10 cellular contexts compared by ENCODE assay signal in genomic region chr22:40714514-40714966, GRCh38.
DNase-seq lines count a peak whose midpoint lies in the region; ATAC-seq lines count a peak whose summit lies in the region.
"Had no signal": no experiment of that assay in that cellular context is flagged by ENCODE, and none has a peak within 500 bp of the region (broad histone marks: within the 10 kb centered on the region; RNA-seq: fewer than 3 reads in every experiment).

No MANE protein-coding gene starts in this region.

- H3K4me3 Mint-ChIP-seq in activated naive CD8-positive, alpha-beta T cell: peak overlapping the region; percentile 27
- H3K4me3 Mint-ChIP-seq in stimulated activated naive CD8-positive, alpha-beta T cell treated with anti-CD3 and anti-CD28 coated beads, Interleukin-15, amount 100 ng/mL, for 72 hours: peak overlapping the region; percentile 49 to 65

- no peak overlapping the region for H3K27ac Mint-ChIP-seq in activated naive CD8-positive, alpha-beta T cell
- peak overlapping the region in 1 of 2 donors; percentile 65 for H3K27ac Mint-ChIP-seq in stimulated activated naive CD8-positive, alpha-beta T cell treated with anti-CD3 and anti-CD28 coated beads, Interleukin-15, amount 100 ng/mL, for 72 hours
- H3K27ac Mint-ChIP-seq: activated naive CD4-positive, alpha-beta T cell treated with anti-CD3 and anti-CD28 coated beads, Interleukin-2, amount 50 U/mL, for 72 hours had no signal

- H3K9me3 Mint-ChIP-seq in activated naive CD8-positive, alpha-beta T cell (ENCODE audit: low read depth): no peaks in the 10 kb centered on the region
- H3K9me3 Mint-ChIP-seq in stimulated activated naive CD8-positive, alpha-beta T cell treated with anti-CD3 and anti-CD28 coated beads, Interleukin-15, amount 100 ng/mL, for 72 hours: no peaks in the 10 kb centered on the region
- H3K9me3 Mint-ChIP-seq: activated naive CD4-positive, alpha-beta T cell treated with anti-CD3 and anti-CD28 coated beads, Interleukin-2, amount 50 U/mL, for 72 hours had no signal

- no peaks in the 10 kb centered on the region for H3K27me3 Mint-ChIP-seq in activated naive CD8-positive, alpha-beta T cell
- no peaks in the 10 kb centered on the region for H3K27me3 Mint-ChIP-seq in stimulated activated naive CD8-positive, alpha-beta T cell treated with anti-CD3 and anti-CD28 coated beads, Interleukin-15, amount 100 ng/mL, for 72 hours

- ATAC-seq in stimulated activated naive CD8-positive, alpha-beta T cell treated with anti-CD3 and anti-CD28 coated beads, Interleukin-15, amount 100 ng/mL, for 72 hours: no peak
- no peak for ATAC-seq in HG03521 (IDR thresholded peaks at IDR 0.05; ENCODE audit: unreplicated experiment)
- ATAC-seq in HG03108 (IDR thresholded peaks at IDR 0.05; ENCODE audit: unreplicated experiment): no peak
- ATAC-seq: activated naive CD4-positive, alpha-beta T cell treated with anti-CD3 and anti-CD28 coated beads, Interleukin-2, amount 50 U/mL, for 72 hours; left colon had no signal

- H3K36me3 Mint-ChIP-seq in activated naive CD8-positive, alpha-beta T cell: peaks cover 3% of the 10 kb centered on the region
- H3K36me3 Mint-ChIP-seq: activated naive CD4-positive, alpha-beta T cell treated with anti-CD3 and anti-CD28 coated beads, Interleukin-2, amount 50 U/mL, for 72 hours had no signal

- peaks cover 29% of the 10 kb centered on the region for H3K4me1 Mint-ChIP-seq in activated naive CD8-positive, alpha-beta T cell (ENCODE audit: low read depth)
- peaks cover 27% of the 10 kb centered on the region for H3K4me1 Mint-ChIP-seq in stimulated activated naive CD8-positive, alpha-beta T cell treated with anti-CD3 and anti-CD28 coated beads, Interleukin-15, amount 100 ng/mL, for 72 hours

- DNase-seq in NCI-H345 (lab: John Stamatoyannopoulos, UW) (peak; percentile 19), NCI-H345 treated with DMSO at 0.1 percent for 48 hours (lab: John Stamatoyannopoulos, UW; ENCODE audit: unreplicated experiment) (no peak), iPS-NIHi7 (ENCODE audit: extremely low spot score) (peak; percentile 61)
- no peak for DNase-seq in stimulated activated naive CD8-positive, alpha-beta T cell treated with anti-CD3 and anti-CD28 coated beads, Interleukin-15, amount 100 ng/mL, for 72 hours
- DNase-seq in stimulated activated naive CD4-positive, alpha-beta T cell treated with Interleukin-2 at 50 U/mL for 16 hours (lab: John Stamatoyannopoulos, UW): no peak
- DNase-seq: left colon had no signal

Comparison
In these comparisons a context has a peak if more than half of its experiments do, and no peak if none do; other contexts are left out.
1. DNase-seq: peak in NCI-H345 (single experiment) and iPS-NIHi7 (single experiment); none in NCI-H345 treated with DMSO at 0.1 percent for 48 hours (single experiment), stimulated activated naive CD8-positive, alpha-beta T cell treated with anti-CD3 and anti-CD28 coated beads, Interleukin-15, amount 100 ng/mL, for 72 hours (0 of 2) and stimulated activated naive CD4-positive, alpha-beta T cell treated with Interleukin-2 at 50 U/mL for 16 hours (single experiment).